ENCODE assay signal across 26 cellular contexts in the genomic region with DNA sequence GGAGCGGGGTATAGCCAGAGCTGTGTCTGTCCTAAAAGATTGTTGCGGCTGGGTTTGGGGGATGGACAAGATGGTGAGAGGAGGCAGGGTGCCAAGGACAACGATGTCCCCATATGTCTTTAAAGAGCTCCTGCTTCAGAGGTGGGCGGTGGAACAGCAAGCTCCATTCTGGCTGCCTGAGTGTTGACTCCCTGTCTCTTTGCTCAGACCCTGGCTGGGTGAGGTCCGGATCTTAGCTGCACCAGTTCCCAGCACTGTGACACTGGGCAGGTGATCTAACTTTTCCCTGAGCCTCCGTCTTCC. TPM values are rescaled to one million over a fixed set of nuclear protein-coding genes. Genes with fewer than 3 reads are reported as not detected.
"Had no signal": no experiment of that assay in that cellular context is flagged by ENCODE, and none has a peak within 500 bp of the region (broad histone marks: within the 10 kb centered on the region; RNA-seq: fewer than 3 reads in every experiment).

No MANE protein-coding gene starts in this region.

- H3K4me1 Mint-ChIP-seq: activated T-helper 17 cell treated with anti-CD3 and anti-CD28 coated beads, Interleukin-2, amount 50 U/mL, for 72 hours had no signal

- H3K4me3 ChIP-seq: MG63 had no signal

- H3K36me3 Mint-ChIP-seq: activated CD4-positive, alpha-beta memory T cell treated with anti-CD3 and anti-CD28 coated beads for 36 hours; activated naive CD8-positive, alpha-beta T cell had no signal

- H3K27ac ChIP-seq: brain microvascular endothelial cell, VCaP had no signal

- H3K4me3 Mint-ChIP-seq: activated CD4-positive, alpha-beta memory T cell treated with anti-CD3 and anti-CD28 coated beads for 36 hours; activated CD4-positive, alpha-beta T cell treated with anti-CD3 and anti-CD28 coated beads, Interleukin-2, amount 10 ng/mL, durations not matched to agents 7 days and 5 days; activated naive CD4-positive, alpha-beta T cell treated with anti-CD3 and anti-CD28 coated beads for 36 hours; activated naive CD8-positive, alpha-beta T cell; activated T-cell treated with anti-CD3 and anti-CD28 coated beads, Interleukin-2, amount 50 U/mL, for 4 hours; activated T-helper 17 cell treated with anti-CD3 and anti-CD28 coated beads, Interleukin-2, amount 50 U/mL, for 72 hours had no signal

- H3K27ac Mint-ChIP-seq: activated CD4-positive, alpha-beta memory T cell treated with anti-CD3 and anti-CD28 coated beads for 36 hours; activated CD4-positive, alpha-beta T cell treated with anti-CD3 and anti-CD28 coated beads, Interleukin-2, amount 10 ng/mL, durations not matched to agents 7 days and 5 days; activated naive CD4-positive, alpha-beta T cell treated with anti-CD3 and anti-CD28 coated beads for 36 hours; activated naive CD8-positive, alpha-beta T cell; activated T-helper 17 cell treated with anti-CD3 and anti-CD28 coated beads, Interleukin-2, amount 50 U/mL, for 72 hours had no signal

- H3K27me3 ChIP-seq: brain microvascular endothelial cell had no signal

- H3K36me3 ChIP-seq: brain microvascular endothelial cell, MG63 had no signal

- H3K9me3 Mint-ChIP-seq: activated CD4-positive, alpha-beta memory T cell treated with anti-CD3 and anti-CD28 coated beads for 36 hours; activated CD4-positive, alpha-beta T cell treated with anti-CD3 and anti-CD28 coated beads, Interleukin-2, amount 10 ng/mL, durations not matched to agents 7 days and 5 days; activated T-cell treated with anti-CD3 and anti-CD28 coated beads, Interleukin-2, amount 50 U/mL, for 4 hours had no signal

- ATAC-seq: activated T-cell treated with anti-CD3 and anti-CD28 coated beads, Interleukin-2, amount 50 U/mL, for 4 hours; activated T-helper 17 cell treated with anti-CD3 and anti-CD28 coated beads, Interleukin-2, amount 50 U/mL, for 72 hours had no signal

- H3K9me3 ChIP-seq: MG63 had no signal

- DNase-seq: activated CD4-positive, alpha-beta memory T cell treated with anti-CD3 and anti-CD28 coated beads for 36 hours; activated CD4-positive, alpha-beta T cell treated with anti-CD3 and anti-CD28 coated beads, Interleukin-2, amount 10 ng/mL, durations not matched to agents 7 days and 5 days; activated CD4-positive, CD25-positive, alpha-beta regulatory T cell; activated CD8-positive, alpha-beta memory T cell treated with anti-CD3 and anti-CD28 coated beads for 24 hours; activated gamma-delta T cell; activated naive CD4-positive, alpha-beta T cell treated with anti-CD3 and anti-CD28 coated beads for 36 hours; activated T-cell treated with anti-CD3 and anti-CD28 coated beads, Interleukin-2, amount 50 U/mL, for 4 hours; amygdala; brain microvascular endothelial cell; MG63; MV-4-11; NCI-H1092 treated with DMSO at 0.1 percent for 48 hours; NCI-H1417 treated with DMSO at 0.1 percent for 48 hours; NCI-H1694; NCI-H2081; NCI-H446; NCI-H524; NCI-H748 treated with DMSO at 0.1 percent for 48 hours; SIG-M5; T-helper 1 cell had no signal

RNA-seq across cellular contexts. Expression of a gene that starts 8.3 kb away (rescaled TPM):
- total RNA-seq: activated CD4-positive, alpha-beta memory T cell treated with anti-CD3 and anti-CD28 coated beads for 36 hours; activated CD4-positive, alpha-beta T cell treated with anti-CD3 and anti-CD28 coated beads, Interleukin-2, amount 10 ng/mL, durations not matched to agents 7 days and 5 days; activated naive CD4-positive, alpha-beta T cell treated with anti-CD3 and anti-CD28 coated beads for 36 hours; activated T-cell treated with anti-CD3 and anti-CD28 coated beads, Interleukin-2, amount 50 U/mL, for 4 hours; activated T-helper 17 cell treated with anti-CD3 and anti-CD28 coated beads, Interleukin-2, amount 50 U/mL, for 72 hours; OCI-LY7; RPMI7951; T-helper 2 cell treated with Interferon-gamma antibody and Interleukin-4, amounts not matched to agents 100 ng/mL and 5 ng/mL, for 36 hours had no signal
